In genomic region chr14:50501642-50502041, GRCh38 we compare ENCODE assay signal across 15 cellular contexts. TPM values are rescaled to one million over a fixed set of nuclear protein-coding genes. Genes with fewer than 3 reads are reported as not detected.
A peak's percentile ranks its signal among the peaks of the same experiment; 100 is the strongest.
DNase-seq lines count a peak whose midpoint lies in the region; ATAC-seq and TF ChIP-seq lines count a peak whose summit lies in the region.
"Had no signal": no experiment of that assay in that cellular context is flagged by ENCODE, and none has a peak within 500 bp of the region (broad histone marks: within the 10 kb centered on the region; RNA-seq: fewer than 3 reads in every experiment).

No MANE protein-coding gene starts in this region.

- no peak for TF ChIP-seq EP300 in suprapubic skin (IDR thresholded peaks at IDR 0.05)

- H3K4me3 ChIP-seq in fibroblast of mammary gland (ENCODE audit: control insufficient read depth, low read depth, low read length) (no peak overlapping the region), skeletal muscle cell (ENCODE audit: low read depth, low read length) (no peak overlapping the region), suprapubic skin (no peak overlapping the region)
- H3K4me3 ChIP-seq: PC-9, skin epidermis, thyroid gland had no signal

- DNase-seq in GM04503 (ENCODE audit: low read depth): peak; percentile 19
- peak; percentile 33 for DNase-seq in SW480 (ENCODE audit: low spot score)
- peak; percentile 66 for DNase-seq in fibroblast of mammary gland (ENCODE audit: low read depth)
- DNase-seq in skeletal muscle cell (ENCODE audit: low read depth): peak; percentile 41
- DNase-seq in NCI-H526 (lab: John Stamatoyannopoulos, UW): no peak
- no peak for DNase-seq in suprapubic skin (ENCODE audit: low spot score in 2 of 2)
- DNase-seq: activated CD4-positive, alpha-beta memory T cell treated with anti-CD3 and anti-CD28 coated beads for 36 hours; activated gamma-delta T cell; naive B cell; NCI-H446; PC-9; thyroid gland had no signal

- no peaks in the 10 kb centered on the region for H3K9me3 ChIP-seq in suprapubic skin
- H3K9me3 ChIP-seq: thyroid gland had no signal

- no peak overlapping the region for H3K27ac ChIP-seq in suprapubic skin
- H3K27ac ChIP-seq: PC-9, skin epidermis, thyroid gland had no signal

- no peak for ATAC-seq in HG02938 (IDR thresholded peaks at IDR 0.05; ENCODE audit: unreplicated experiment)
- no peak for ATAC-seq in GM18498 (IDR thresholded peaks at IDR 0.05; ENCODE audit: unreplicated experiment)

- H3K36me3 ChIP-seq in suprapubic skin: peaks cover 4% of the 10 kb centered on the region
- H3K36me3 ChIP-seq: thyroid gland had no signal

- peaks cover 6% of the 10 kb centered on the region for H3K4me1 ChIP-seq in suprapubic skin

- no peaks in the 10 kb centered on the region for H3K27me3 ChIP-seq in suprapubic skin
- H3K27me3 ChIP-seq: thyroid gland had no signal

- WGBS in suprapubic skin: 88% methylated on average over 2 of the region's 2 CpGs

- TF ChIP-seq CTCF in fibroblast of mammary gland (conservative IDR thresholded peaks at IDR 0.05; ENCODE audit: control insufficient read depth, insufficient read depth, low read depth, low read length) (no peak), suprapubic skin (IDR thresholded peaks at IDR 0.05) (no peak)

- TF ChIP-seq POLR2A in suprapubic skin (IDR thresholded peaks at IDR 0.05): no peak

RNA-seq across cellular contexts. Expression of gene MAP4K5, which starts 30.7 kb away (rescaled TPM):
- 100 to 1,000 TPM; 109 to 226 (median 125) TPM for total RNA-seq in suprapubic skin

RNA-seq across cellular contexts. Expression of gene ATL1, which starts 58.3 kb away (rescaled TPM):
- total RNA-seq in suprapubic skin: 10 to 100 TPM in 3 of 4 donors, 1 to 10 TPM in 1; 8.2 to 22.8 (median 14.5) TPM

Comparison
In these comparisons a context has a peak if more than half of its experiments do, and no peak if none do; other contexts are left out.
1. DNase-seq: peak in GM04503 (single experiment), SW480 (single experiment), fibroblast of mammary gland (single experiment) and skeletal muscle cell (single experiment); none in NCI-H526 (0 of 2) and suprapubic skin (0 of 2).